8 cellular contexts compared by ENCODE assay signal in the genomic region with DNA sequence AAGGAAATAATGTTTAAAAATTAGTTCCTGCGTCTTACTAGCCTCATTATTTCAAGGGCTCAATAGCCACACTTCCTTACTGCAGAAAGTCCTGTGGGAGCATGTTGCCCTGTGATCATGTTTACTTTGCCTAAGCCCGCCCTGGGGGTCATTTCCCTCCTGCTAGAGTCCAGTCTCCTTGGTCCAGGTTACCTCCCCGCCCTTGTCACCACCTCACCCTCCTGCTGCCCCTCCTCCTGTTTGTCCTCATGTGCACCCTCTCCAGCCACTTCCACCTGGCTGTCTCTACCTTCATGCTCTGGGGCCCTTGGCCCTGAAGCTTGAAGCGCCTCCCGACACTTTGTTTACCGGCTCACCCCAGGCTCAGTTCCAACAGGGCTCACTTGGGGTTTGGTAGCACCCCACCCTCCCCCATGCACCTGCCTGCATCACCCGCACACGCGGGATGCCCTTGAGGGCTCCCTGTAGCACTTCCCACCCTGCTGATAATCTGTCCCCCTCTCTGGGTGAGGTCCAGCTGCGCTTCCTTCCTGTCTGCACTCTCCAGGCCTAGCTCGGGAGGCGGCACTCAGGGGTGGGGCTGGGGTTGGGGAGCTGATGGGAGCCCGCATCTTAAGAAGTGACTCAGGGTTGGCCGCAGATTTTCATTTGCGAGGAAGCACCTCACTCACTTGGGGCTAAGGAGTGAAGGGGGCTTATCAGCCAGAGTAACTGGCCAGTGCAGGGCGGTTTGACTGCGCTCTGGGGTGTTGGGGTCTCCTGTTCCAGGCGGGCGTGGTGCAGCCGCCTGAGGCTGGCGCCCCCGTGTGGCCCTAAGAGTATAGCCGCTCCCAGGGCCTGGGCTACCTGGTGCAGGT. TPM values are rescaled to one million over a fixed set of nuclear protein-coding genes. Genes with fewer than 3 reads are reported as not detected.
DNase-seq lines count a peak whose midpoint lies in the region; ATAC-seq and TF ChIP-seq lines count a peak whose summit lies in the region.

No MANE protein-coding gene starts in this region.

- H3K23ac ChIP-seq in mesendoderm (ENCODE audit: low read length): no peak overlapping the region

- no peak overlapping the region for H2BK15ac ChIP-seq in mesendoderm (replicated peaks; ENCODE audit: low read depth)

- H4K20me1 ChIP-seq in SK-N-SH (ENCODE audit: insufficient read depth) (no peaks in the 10 kb centered on the region), mammary epithelial cell (ENCODE audit: insufficient read depth, low read length) (no peaks in the 10 kb centered on the region)

- no peak overlapping the region for H2BK5ac ChIP-seq in mesendoderm (ENCODE audit: low read length)

- TF ChIP-seq CTCF in HL-60 (IDR thresholded peaks at IDR 0.05; ENCODE audit: insufficient read depth, low read length) (peak; percentile 23), SK-N-SH (IDR thresholded peaks at IDR 0.05) (peak; percentile 35; the same call in 1 of the 2 replicates), mammary epithelial cell (conservative IDR thresholded peaks at IDR 0.05 in 1 of 2, IDR thresholded peaks at IDR 0.05 in 1 of 2; ENCODE audit: extremely low read depth in 1 of 2, insufficient read depth in 1 of 2, low read depth in 1 of 2, low read length in 2 of 2) (peak; percentile 32 to 58)

- CTCF ChIA-PET in SK-N-SH (lab: Yijun Ruan, JAX) (interaction anchor here (0.7 to 13.5 kb wide), 4 partner anchors 11 to 96 kb away, joined by 4 to 247 read pairs (median 4); no protein-coding TSS in a partner anchor), mammary epithelial cell (lab: Charles Lee; ENCODE audit: low non-redundant PET) (interaction anchor here (0.6 to 0.9 kb wide), 4 partner anchors 39 to 836 kb away, joined by 3 to 7 read pairs (median 3); no protein-coding TSS in a partner anchor)

- H3K27me3 ChIP-seq in HL-60 (ENCODE audit: insufficient read depth, poor library complexity, severe bottlenecking) (peaks cover 2% of the 10 kb centered on the region), SK-N-SH (ENCODE audit: insufficient read depth) (peaks cover 12% of the 10 kb centered on the region; the same call in 1 of the 2 replicates), mammary epithelial cell (ENCODE audit: insufficient read depth, low read length) (no peaks in the 10 kb centered on the region), mesendoderm (ENCODE audit: insufficient read depth, low read length, poor library complexity) (no peaks in the 10 kb centered on the region)

- H3K9me3 ChIP-seq in SK-N-SH (no peaks in the 10 kb centered on the region), mammary epithelial cell (replicated peaks; ENCODE audit: insufficient read depth, low read length) (no peaks in the 10 kb centered on the region)

- ATAC-seq in GM21723 (IDR thresholded peaks at IDR 0.05; ENCODE audit: unreplicated experiment): no peak

- H3K9ac ChIP-seq in SK-N-SH (no peak overlapping the region), mammary epithelial cell (ENCODE audit: insufficient read depth, low read length) (no peak overlapping the region), mesendoderm (ENCODE audit: low read length) (peak overlapping the region; percentile 40)

- in situ Hi-C loops in mammary epithelial cell (cut with MboI; ENCODE audit: low sequenced_read_pairs in 2 of 2): loop anchor here (5.0 kb wide), 2 partner anchors 37 to 92 kb away; no protein-coding TSS in a partner anchor

- no peak overlapping the region for H4K5ac ChIP-seq in mesendoderm (ENCODE audit: low read length)

- no peak overlapping the region for H2AK5ac ChIP-seq in mesendoderm (ENCODE audit: low read length)

- no peak overlapping the region for H2AFZ ChIP-seq in SK-N-SH (ENCODE audit: low read depth)
- H2AFZ ChIP-seq in mammary epithelial cell (ENCODE audit: low read depth, low read length): no peak overlapping the region

- H3K4me3 ChIP-seq in HL-60 (replicated peaks; ENCODE audit: insufficient read depth, low read length) (no peak overlapping the region), SK-N-SH (ENCODE audit: low read depth in 2 of 2, low read length in 1 of 2) (no peak overlapping the region), mammary epithelial cell (replicated peaks in 1 of 3; ENCODE audit: insufficient read depth in 1 of 3, low read depth in 2 of 3, low read length in 3 of 3) (no peak overlapping the region), mesendoderm (ENCODE audit: low read length) (no peak overlapping the region)

- DNase-seq in DMS53 (lab: John Stamatoyannopoulos, UW) (peak; percentile 98), HL-60 (ENCODE audit: low read depth in 1 of 2, low spot score in 1 of 2) (peak in 1 of 2 experiments; percentile 24), SK-N-SH (peak; percentile 59), mammary epithelial cell (no peak), mesendoderm (peak; percentile 90), Ammon's horn (ENCODE audit: low spot score) (no peak), retina (no peak)

- H3K79me2 ChIP-seq in SK-N-SH (ENCODE audit: insufficient read depth) (no peaks in the 10 kb centered on the region), mammary epithelial cell (ENCODE audit: insufficient read depth, low read length) (no peaks in the 10 kb centered on the region), mesendoderm (ENCODE audit: control insufficient read depth, insufficient read depth, low read length) (no peaks in the 10 kb centered on the region)

- H3K27ac ChIP-seq in HL-60 (replicated peaks) (no peak overlapping the region), SK-N-SH (ENCODE audit: low read depth in 2 of 2, low read length in 1 of 2) (no peak overlapping the region), mammary epithelial cell (ENCODE audit: insufficient read depth, low read depth, low read length) (no peak overlapping the region), mesendoderm (ENCODE audit: low read depth, low read length) (no peak overlapping the region)

- no peak overlapping the region for H2BK120ac ChIP-seq in mesendoderm (ENCODE audit: low read depth, low read length)

- TF ChIP-seq EP300 in SK-N-SH (IDR thresholded peaks at IDR 0.05; ENCODE audit: borderline replicate concordance in 1 of 2, low read depth in 1 of 2, low read length in 1 of 2): no peak

- dilution Hi-C loops in mammary epithelial cell (cut with HindIII; ENCODE audit: low sequenced_read_pairs): loop anchor here (5.0 kb wide), 3 partner anchors 93 to 783 kb away; no protein-coding TSS in a partner anchor

- H3K79me1 ChIP-seq in mesendoderm (ENCODE audit: low read length): no peaks in the 10 kb centered on the region

- BruUV-seq in mammary epithelial cell (replicated peaks; lab: Mats Ljungman, UMichigan): no TSS peak

- no peak overlapping the region for H3K4me2 ChIP-seq in SK-N-SH
- no peak overlapping the region for H3K4me2 ChIP-seq in mammary epithelial cell (ENCODE audit: insufficient read depth, low read depth, low read length)
- peak overlapping the region; percentile 74 for H3K4me2 ChIP-seq in mesendoderm (ENCODE audit: low read length)

- no peaks in the 10 kb centered on the region for H3K9me2 ChIP-seq in SK-N-SH

- intact Hi-C loops in mammary epithelial cell (cut with micrococcal nuclease): loop anchor here (2.0 to 10.0 kb wide), 2 partner anchors 127 to 225 kb away; no protein-coding TSS in a partner anchor

- H3K4ac ChIP-seq in mesendoderm (ENCODE audit: low read depth, low read length): no peak overlapping the region

- peaks cover 4% of the 10 kb centered on the region for H3F3A ChIP-seq in SK-N-SH (replicated peaks; ENCODE audit: insufficient read depth)

- no peak overlapping the region for H3K56ac ChIP-seq in mesendoderm (ENCODE audit: low read length)

- no peak overlapping the region for H3K18ac ChIP-seq in mesendoderm (ENCODE audit: low read length)

- POLR2A ChIA-PET in SK-N-SH (lab: Yijun Ruan, JAX): no interaction called here

- H4K8ac ChIP-seq in mesendoderm (ENCODE audit: low read depth, low read length): no peak overlapping the region

- no peak for TF ChIP-seq RAD21 in SK-N-SH (IDR thresholded peaks at IDR 0.05; ENCODE audit: low read length)

- H3K4me1 ChIP-seq in SK-N-SH (ENCODE audit: control insufficient read depth in 1 of 2, insufficient read depth in 2 of 2, low read depth in 1 of 2, low read length in 1 of 2) (peaks cover 0 to 7% of the 10 kb centered on the region in 2 experiments; a peak in 1 of 4 replicates), mammary epithelial cell (ENCODE audit: insufficient read depth, low read length) (peaks cover 18% of the 10 kb centered on the region), mesendoderm (ENCODE audit: control insufficient read depth, low read depth, low read length) (no peaks in the 10 kb centered on the region)

- WGBS in SK-N-SH (ENCODE audit: low lambda C conversion rate): 74% methylated on average over 23 of the region's 23 CpGs
- 61% methylated on average over 10 of the region's 23 CpGs for whole genome bisulfite sequencing in mammary epithelial cell (ENCODE audit: low coverage, missing lambda C conversion rate)
- WGBS in mesendoderm (ENCODE audit: extremely low coverage, insufficient coverage, low lambda C conversion rate): no CpG with 5 or more reads among the region's 23 CpGs

- H3K36me3 ChIP-seq in SK-N-SH (replicated peaks in 1 of 2; ENCODE audit: control insufficient read depth in 1 of 2, insufficient read depth in 2 of 2, low read length in 1 of 2) (no peaks in the 10 kb centered on the region), mammary epithelial cell (ENCODE audit: insufficient read depth, low read length) (no peaks in the 10 kb centered on the region), mesendoderm (ENCODE audit: control insufficient read depth, insufficient read depth, low read length) (no peaks in the 10 kb centered on the region)

TF ChIP-seq in SK-N-SH, 30 proteins besides CTCF, POLR2A, EP300 and RAD21 (continues in another document):
- TF ChIP-seq MXI1 (IDR thresholded peaks at IDR 0.05; ENCODE audit: low read depth, low read length): no peak
- TF ChIP-seq, protein P1, sequence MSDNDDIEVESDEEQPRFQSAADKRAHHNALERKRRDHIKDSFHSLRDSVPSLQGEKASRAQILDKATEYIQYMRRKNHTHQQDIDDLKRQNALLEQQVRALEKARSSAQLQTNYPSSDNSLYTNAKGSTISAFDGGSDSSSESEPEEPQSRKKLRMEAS (IDR thresholded peaks at IDR 0.05; ENCODE audit: low read depth): no peak
- TF ChIP-seq NRF1 (IDR thresholded peaks at IDR 0.05; ENCODE audit: low read depth, low read length): no peak
- TF ChIP-seq FOSL2 (IDR thresholded peaks at IDR 0.05; ENCODE audit: borderline replicate concordance, low read depth): no peak

RNA-seq across cellular contexts. Expression of gene SMIM41, which starts 40.1 kb away (rescaled TPM):
- polyA plus RNA-seq in SK-N-SH (2012; rRNA removed): not detected in 2 replicates
- polyA plus RNA-seq in SK-N-SH (2012; cell fraction: cytosol; rRNA removed): 0.04 TPM in 1 of 2 replicates, not detected in the other
- 0.06 TPM in 1 of 2 replicates, not detected in the other for polyA plus RNA-seq in SK-N-SH (2012; cell fraction: nucleus; rRNA removed)
- total RNA-seq in mammary epithelial cell: under 1 TPM in 1 of 2 donors, not detected in 1; 0.17 TPM
- polyA plus RNA-seq in mammary epithelial cell: not detected
- not detected for polyA minus RNA-seq in mammary epithelial cell
- polyA plus RNA-seq in mesendoderm (2013, experiment 1 of 2): 0.03 TPM
- polyA plus RNA-seq in mesendoderm (2013, experiment 2 of 2): not detected

RNA-seq across cellular contexts. Expression of gene ATG101, which starts 49.8 kb away (rescaled TPM):
- polyA plus RNA-seq in SK-N-SH (2012; rRNA removed): 160 and 170 TPM in 2 replicates
- polyA plus RNA-seq in SK-N-SH (2012; cell fraction: cytosol; rRNA removed): 109 and 133 TPM in 2 replicates
- 170 and 184 TPM in 2 replicates for polyA plus RNA-seq in SK-N-SH (2012; cell fraction: nucleus; rRNA removed)
- total RNA-seq in mammary epithelial cell: 10 to 100 TPM; 44.8 to 59.4 TPM
- polyA plus RNA-seq in mammary epithelial cell: 90.8 TPM
- polyA minus RNA-seq in mammary epithelial cell: 36.4 TPM
- polyA plus RNA-seq in mesendoderm (2013, experiment 1 of 2): 30.6 TPM
- polyA plus RNA-seq in mesendoderm (2013, experiment 2 of 2): 30.0 TPM

Comparison
In these comparisons a context has a peak if more than half of its experiments do, and no peak if none do; other contexts are left out.
1. DNase-seq: peak in DMS53 (single experiment), SK-N-SH (single experiment) and mesendoderm (single experiment); none in mammary epithelial cell (single experiment), Ammon's horn (single experiment) and retina (single experiment).
2. Peak in every context shown above with its lines, with median percentiles within 50 percentile points of each other: CTCF ChIP-seq.